ENCODE assay signal across 14 cellular contexts in genomic region chr1:220378571-220379302, GRCh38.
A peak's percentile ranks its signal among the peaks of the same experiment; 100 is the strongest.
DNase-seq lines count a peak whose midpoint lies in the region; ATAC-seq and TF ChIP-seq lines count a peak whose summit lies in the region.
"Had no signal": no experiment of that assay in that cellular context is flagged by ENCODE, and none has a peak within 500 bp of the region (broad histone marks: within the 10 kb centered on the region; RNA-seq: fewer than 3 reads in every experiment).

No MANE protein-coding gene starts in this region.

- H3K9me3 ChIP-seq in GM23248 (ENCODE audit: low read depth) (no peaks in the 10 kb centered on the region), PC-3 (ENCODE audit: low read length) (no peaks in the 10 kb centered on the region), transverse colon (no peaks in the 10 kb centered on the region)
- H3K9me3 ChIP-seq: HAP-1, SJSA1 had no signal

- no peak overlapping the region for H3K9ac ChIP-seq in GM23248
- no peak overlapping the region for H3K9ac ChIP-seq in PC-3 (ENCODE audit: low read length)

- H3K36me3 ChIP-seq in GM23248 (ENCODE audit: low read depth), result no peaks in the 10 kb centered on the region
- H3K36me3 ChIP-seq in PC-3 (ENCODE audit: low read depth, low read length), result no peaks in the 10 kb centered on the region
- no peaks in the 10 kb centered on the region for H3K36me3 ChIP-seq in transverse colon
- H3K36me3 ChIP-seq: BE2C, HAP-1, SJSA1 had no signal

- no TSS peak for BruUV-seq in PC-3 (replicated peaks; lab: Mats Ljungman, UMichigan)

- in situ Hi-C loops in GM23248 (cut with MboI) (no loop called here), transverse colon (cut with MboI; ENCODE audit: low pct_ligation_motif_present in 1 of 4, low pct_unique_long_range_greater_than_20kb in 1 of 4, low sequenced_read_pairs in 3 of 4) (no loop called here), G401 (cut with HindIII; ENCODE audit: low sequenced_read_pairs) (no loop called here)

- no peak overlapping the region for H3K4me2 ChIP-seq in GM23248 (ENCODE audit: unreplicated experiment)
- no peak overlapping the region for H3K4me2 ChIP-seq in PC-3 (ENCODE audit: low read length)

- TF ChIP-seq EP300 in transverse colon (IDR thresholded peaks at IDR 0.05; ENCODE audit: low read depth), result no peak

- no peaks in the 10 kb centered on the region for H3K4me1 ChIP-seq in GM23248 (ENCODE audit: insufficient read depth)
- no peaks in the 10 kb centered on the region for H3K4me1 ChIP-seq in PC-3 (ENCODE audit: insufficient read depth, low read length)
- peaks cover 0 to 2% (median 0%) of the 10 kb centered on the region in 4 donors for H3K4me1 ChIP-seq in transverse colon
- H3K4me1 ChIP-seq: BE2C, SJSA1 had no signal

- no peaks in the 10 kb centered on the region for H4K20me1 ChIP-seq in GM23248 (ENCODE audit: insufficient read depth)
- H4K20me1 ChIP-seq in PC-3 (ENCODE audit: low read length), result no peaks in the 10 kb centered on the region

- no peak overlapping the region for H3K27ac ChIP-seq in GM23248
- H3K27ac ChIP-seq in PC-3 (ENCODE audit: low read length), result no peak overlapping the region
- peak overlapping the region; percentile 17 to 58 (median 46) for H3K27ac ChIP-seq in transverse colon
- H3K27ac ChIP-seq: SJSA1 had no signal

- TF ChIP-seq POLR2A in transverse colon (IDR thresholded peaks at IDR 0.05), result no peak

- DNase-seq in GM23248 (peak; percentile 20), PC-3 (peak; percentile 20), transverse colon (peak; percentile 65), G401 (ENCODE audit: low spot score) (no peak), putamen (ENCODE audit: low spot score) (no peak)
- DNase-seq: BE2C; CD4-positive, alpha-beta T cell; MV-4-11; NCI-H1417; NCI-H1930 had no signal

- H3F3A ChIP-seq in GM23248 (ENCODE audit: insufficient read depth) (no peaks in the 10 kb centered on the region), PC-3 (ENCODE audit: low read length, unreplicated experiment) (no peaks in the 10 kb centered on the region)

- CTCF ChIA-PET in PC-3 (lab: Charles Lee), result no interaction called here

- ATAC-seq in PC-3 (no peak), esophagus mucosa (peak; percentile 74), GM18498 (IDR thresholded peaks at IDR 0.05; ENCODE audit: unreplicated experiment) (no peak)

- POLR2A ChIA-PET in PC-3 (lab: Charles Lee; ENCODE audit: unreplicated experiment), result no interaction called here

- H3K9me2 ChIP-seq in GM23248 (ENCODE audit: insufficient read depth) (no peaks in the 10 kb centered on the region), PC-3 (replicated peaks; ENCODE audit: low read length) (no peaks in the 10 kb centered on the region)

- H2AFZ ChIP-seq in GM23248 (no peak overlapping the region), PC-3 (ENCODE audit: low read length) (no peak overlapping the region)

- no peaks in the 10 kb centered on the region for H3K27me3 ChIP-seq in GM23248 (replicated peaks; ENCODE audit: insufficient read depth)
- H3K27me3 ChIP-seq in PC-3 (ENCODE audit: low read length), result no peaks in the 10 kb centered on the region
- H3K27me3 ChIP-seq in transverse colon, result no peaks in the 10 kb centered on the region
- H3K27me3 ChIP-seq: BE2C, SJSA1 had no signal

- no peak for TF ChIP-seq CTCF in PC-3 (conservative IDR thresholded peaks at IDR 0.05; ENCODE audit: low read depth, low read length)
- TF ChIP-seq CTCF in transverse colon (IDR thresholded peaks at IDR 0.05), result peak in 1 of 5 experiments; percentile 40

- H3K4me3 ChIP-seq in GM23248 (no peak overlapping the region), PC-3 (ENCODE audit: low read length) (no peak overlapping the region), transverse colon (no peak overlapping the region)
- H3K4me3 ChIP-seq: HAP-1, SJSA1 had no signal

- intact Hi-C loops in PC-3 (cut with micrococcal nuclease), result no loop called here
- intact Hi-C loops in transverse colon (cut with DNase I; ENCODE audit: low total_unique reads), result no loop called here

- H3K79me2 ChIP-seq in GM23248 (ENCODE audit: insufficient read depth) (no peaks in the 10 kb centered on the region), PC-3 (ENCODE audit: low read length) (no peaks in the 10 kb centered on the region)

- WGBS in GM23248 (ENCODE audit: low coverage in 1 of 2, low lambda C conversion rate in 2 of 2, missing lambda C conversion rate in 2 of 2), 2 experiments, result 60 to 62% methylated on average over 10 to 11 of the region's 11 CpGs
- 37 to 52% methylated on average over 2 to 11 of the region's 11 CpGs for WGBS in transverse colon (ENCODE audit: low coverage in 1 of 2), 2 donors

Comparison
In these comparisons a context has a peak if more than half of its experiments do, and no peak if none do; other contexts are left out.
1. DNase-seq: peak in GM23248 (single experiment), PC-3 (single experiment) and transverse colon (single experiment); none in G401 (single experiment) and putamen (single experiment).
2. H3K27ac ChIP-seq: peak in transverse colon (4 of 4); none in GM23248 (single experiment) and PC-3 (single experiment).